ENCODE assay signal across 8 cellular contexts in the genomic region with DNA sequence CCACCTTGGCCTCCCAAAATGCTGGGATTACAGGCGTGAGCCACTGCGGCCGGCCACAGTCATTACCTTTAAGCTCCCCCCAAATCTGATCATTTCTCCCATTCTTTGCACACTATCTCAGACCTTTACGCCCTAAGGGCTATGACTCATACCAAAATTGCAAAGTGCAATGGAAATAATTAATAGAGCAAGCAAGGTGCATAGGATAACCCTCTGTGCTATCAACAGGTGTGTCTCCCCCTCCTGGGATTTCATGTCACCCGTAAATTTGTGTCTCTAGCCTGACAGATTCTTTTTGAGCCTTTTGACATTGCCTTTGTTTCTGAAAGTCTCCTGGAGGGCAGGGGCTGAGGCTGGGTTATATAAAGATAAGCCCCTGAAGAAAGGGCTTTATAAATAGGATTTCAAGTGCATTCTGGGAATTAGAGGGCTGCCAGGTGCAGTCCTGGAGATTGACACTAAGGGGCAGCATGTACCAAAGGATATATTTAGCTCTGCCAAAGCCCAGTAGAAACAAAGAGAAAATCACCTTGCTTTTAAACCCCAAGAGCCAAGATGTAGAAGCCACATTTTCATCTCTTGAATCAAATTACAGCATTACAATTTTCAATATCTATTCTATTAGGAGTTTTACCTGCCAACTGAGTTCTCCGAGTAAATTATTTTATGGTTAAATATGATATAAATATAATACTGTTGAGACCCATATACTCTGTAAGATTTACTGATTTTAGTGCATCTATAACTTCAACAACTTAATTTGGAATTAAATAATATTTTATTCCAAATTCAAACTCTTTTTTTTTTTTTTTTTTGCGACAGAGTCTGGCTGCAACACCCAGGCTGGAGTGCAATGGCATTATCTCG. TPM values are rescaled to one million over a fixed set of nuclear protein-coding genes. Genes with fewer than 3 reads are reported as not detected.
DNase-seq lines count a peak whose midpoint lies in the region; ATAC-seq and TF ChIP-seq lines count a peak whose summit lies in the region.

No MANE protein-coding gene starts in this region.

- intact Hi-C loops in IMR-90 (cut with micrococcal nuclease): loop anchor here (1.0 to 10.0 kb wide), 6 partner anchors 148 to 624 kb away; partner anchors contain the start of genes F2R and WDR41
- intact Hi-C loops in esophagus muscularis mucosa (cut with DNase I): loop anchor here (10.0 kb wide), 1 partner anchor 147 kb away; no protein-coding TSS in a partner anchor

- TF ChIP-seq RAD21 in IMR-90 (IDR thresholded peaks at IDR 0.05; ENCODE audit: low read length): peak; percentile 88

- no peak overlapping the region for H2AK5ac ChIP-seq in IMR-90 (ENCODE audit: low read depth, low read length)

- H3K4me2 ChIP-seq in IMR-90 (ENCODE audit: low read depth, low read length): no peak overlapping the region
- peak overlapping the region; percentile 54 for H3K4me2 ChIP-seq in OCI-LY3 (ENCODE audit: low read length)

- H3K27me3 ChIP-seq in IMR-90 (ENCODE audit: control insufficient read depth, insufficient read depth, low read length): no peaks in the 10 kb centered on the region
- no peaks in the 10 kb centered on the region for H3K27me3 ChIP-seq in OCI-LY3 (ENCODE audit: low read depth, low read length)
- H3K27me3 ChIP-seq in esophagus muscularis mucosa: no peaks in the 10 kb centered on the region

- TF ChIP-seq CTCF in GM12872 (IDR thresholded peaks at IDR 0.05; ENCODE audit: insufficient read depth, low read depth, low read length): peak; percentile 76
- peak; percentile 89 for TF ChIP-seq CTCF in IMR-90 (conservative IDR thresholded peaks at IDR 0.05; ENCODE audit: low read depth, low read length)
- TF ChIP-seq CTCF in OCI-LY3 (IDR thresholded peaks at IDR 0.05; ENCODE audit: low read depth, low read length): peak; percentile 71
- peak; percentile 39 to 65 (median 55) for TF ChIP-seq CTCF in esophagus muscularis mucosa (IDR thresholded peaks at IDR 0.05)

- no peak overlapping the region for H4K8ac ChIP-seq in IMR-90 (ENCODE audit: low read depth in 2 of 2, low read length in 2 of 2)

- H3K4me1 Mint-ChIP-seq in natural killer cell treated with Interleukin-12 subunit alpha and Interleukin-12 subunit beta and Interleukin-15 and Interleukin-18, amount 100 ng/mL, for 72 hours (ENCODE audit: low read depth in 2 of 2): no peaks in the 10 kb centered on the region

- DNase-seq in IMR-90: peak; percentile 73
- DNase-seq in activated T-cell treated with anti-CD3 and anti-CD28 coated beads for 1 hour (ENCODE audit: low read depth): peak; percentile 35
- DNase-seq in esophagus muscularis mucosa (ENCODE audit: extremely low spot score): no peak
- DNase-seq in natural killer cell treated with Interleukin-12 subunit alpha and Interleukin-12 subunit beta and Interleukin-15 and Interleukin-18, amount 100 ng/mL, for 72 hours (ENCODE audit: low spot score): no peak
- peak; percentile 89 for DNase-seq in superior temporal gyrus (ENCODE audit: extremely low spot score)

- no peak overlapping the region for H3K23ac ChIP-seq in IMR-90 (ENCODE audit: low read depth, low read length)

- H3K36me3 Mint-ChIP-seq in natural killer cell treated with Interleukin-12 subunit alpha and Interleukin-12 subunit beta and Interleukin-15 and Interleukin-18, amount 100 ng/mL, for 72 hours: no peaks in the 10 kb centered on the region

- dilution Hi-C loops in IMR-90 (cut with HindIII; ENCODE audit: low sequenced_read_pairs, unreplicated experiment): no loop called here

- BruUV-seq in IMR-90 (replicated peaks; lab: Mats Ljungman, UMichigan): no TSS peak

- CTCF ChIA-PET in IMR-90 (lab: Yijun Ruan, JAX): interaction anchor here (0.7 to 1.6 kb wide), 4 partner anchors 15 to 624 kb away, joined by 3 to 6 read pairs (median 4); partner anchors contain the start of gene WDR41

- no peak overlapping the region for H2BK15ac ChIP-seq in IMR-90 (ENCODE audit: low read depth, low read length)

- no peak overlapping the region for H3K18ac ChIP-seq in IMR-90 (ENCODE audit: low read depth, low read length)

- no peaks in the 10 kb centered on the region for H3K9me3 Mint-ChIP-seq in natural killer cell treated with Interleukin-12 subunit alpha and Interleukin-12 subunit beta and Interleukin-15 and Interleukin-18, amount 100 ng/mL, for 72 hours

- H2BK20ac ChIP-seq in IMR-90 (ENCODE audit: low read depth, low read length): no peak overlapping the region

- no peaks in the 10 kb centered on the region for H3K36me3 ChIP-seq in IMR-90 (ENCODE audit: control insufficient read depth, insufficient read depth, low read length)
- H3K36me3 ChIP-seq in OCI-LY3 (replicated peaks; ENCODE audit: low read depth, low read length): no peaks in the 10 kb centered on the region
- H3K36me3 ChIP-seq in esophagus muscularis mucosa: no peaks in the 10 kb centered on the region

- H3K27ac ChIP-seq in IMR-90 (ENCODE audit: insufficient read depth, low read length) (no peak overlapping the region), OCI-LY3 (ENCODE audit: low read length) (no peak overlapping the region), esophagus muscularis mucosa (replicated peaks in 1 of 4) (no peak overlapping the region)

- H3K14ac ChIP-seq in IMR-90 (replicated peaks; ENCODE audit: low read depth, low read length): no peak overlapping the region

- H3K27me3 Mint-ChIP-seq in natural killer cell treated with Interleukin-12 subunit alpha and Interleukin-12 subunit beta and Interleukin-15 and Interleukin-18, amount 100 ng/mL, for 72 hours: peaks cover 2 to 10% of the 10 kb centered on the region in 2 donors

- ATAC-seq in IMR-90 (ENCODE audit: low read depth) (peak; percentile 88), GM21390 (IDR thresholded peaks at IDR 0.05; ENCODE audit: unreplicated experiment) (no peak)
- peak; percentile 58 to 74 for ATAC-seq in natural killer cell treated with Interleukin-12 subunit alpha and Interleukin-12 subunit beta and Interleukin-15 and Interleukin-18, amount 100 ng/mL, for 72 hours

- no peak overlapping the region for H3K56ac ChIP-seq in IMR-90 (ENCODE audit: extremely low read depth, insufficient read depth, low read length)

- POLR2A ChIA-PET in IMR-90 (lab: Charles Lee; ENCODE audit: unreplicated experiment): interaction anchor here (0.6 kb wide), 1 partner anchor 162 kb away, joined by 3 read pairs; the partner anchor contains the start of gene AGGF1

- H2AFZ ChIP-seq in IMR-90 (replicated peaks; ENCODE audit: low read length, poor library complexity) (no peak overlapping the region), OCI-LY3 (ENCODE audit: low read depth, low read length) (peak overlapping the region; percentile 85)

- WGBS in IMR-90 (ENCODE audit: extremely low coverage in 2 of 2, insufficient read length in 1 of 2), 2 experiments: no CpG with 5 or more reads among the region's 8 CpGs
- WGBS in esophagus muscularis mucosa: 72% methylated on average over 8 of the region's 8 CpGs

- H4K20me1 ChIP-seq in IMR-90 (ENCODE audit: insufficient read depth, low read length) (no peaks in the 10 kb centered on the region), OCI-LY3 (ENCODE audit: insufficient read depth, low read length) (no peaks in the 10 kb centered on the region)

- no peak overlapping the region for H2BK120ac ChIP-seq in IMR-90 (ENCODE audit: low read depth, low read length)

- H3K4me3 ChIP-seq in IMR-90 (ENCODE audit: insufficient read depth, low read depth, low read length) (no peak overlapping the region), OCI-LY3 (ENCODE audit: low read length) (peak overlapping the region; percentile 42), esophagus muscularis mucosa (no peak overlapping the region)

- H3K9me3 ChIP-seq in IMR-90 (ENCODE audit: control insufficient read depth, insufficient read depth, low read length) (no peaks in the 10 kb centered on the region), OCI-LY3 (ENCODE audit: insufficient read depth, low read length) (no peaks in the 10 kb centered on the region), esophagus muscularis mucosa (no peaks in the 10 kb centered on the region)

- H2BK5ac ChIP-seq in IMR-90 (ENCODE audit: low read depth, low read length, poor library complexity, severe bottlenecking): no peak overlapping the region

- H3K9me1 ChIP-seq in IMR-90 (ENCODE audit: insufficient read depth, low read length): 0 out of 2 replicates have a peak, but pooled peaks cover 2% of the 10 kb centered on the region

- in situ Hi-C loops in IMR-90 (cut with MboI; ENCODE audit: low sequenced_read_pairs): no loop called here

- H2AK9ac ChIP-seq in IMR-90 (replicated peaks; ENCODE audit: low read depth, low read length, poor library complexity): no peak overlapping the region

- H3K4ac ChIP-seq in IMR-90 (ENCODE audit: low read depth, low read length): no peak overlapping the region

- H4K91ac ChIP-seq in IMR-90 (ENCODE audit: insufficient read depth, low read depth, low read length): no peak overlapping the region

- H3K9ac ChIP-seq in IMR-90 (ENCODE audit: low read depth, low read length) (no peak overlapping the region), OCI-LY3 (ENCODE audit: low read length) (no peak overlapping the region)

- H3K4me1 ChIP-seq in IMR-90 (ENCODE audit: control insufficient read depth, insufficient read depth, low read length) (peaks cover 2% of the 10 kb centered on the region; the same call in 1 of the 2 replicates), OCI-LY3 (ENCODE audit: low read length) (peaks cover 4% of the 10 kb centered on the region; the same call in 1 of the 2 replicates), esophagus muscularis mucosa (no peaks in the 10 kb centered on the region)

- H3K79me2 ChIP-seq in OCI-LY3 (ENCODE audit: low read length): no peaks in the 10 kb centered on the region

- H3K4me3 Mint-ChIP-seq in natural killer cell treated with Interleukin-12 subunit alpha and Interleukin-12 subunit beta and Interleukin-15 and Interleukin-18, amount 100 ng/mL, for 72 hours: no peak overlapping the region

- no peak overlapping the region for H4K5ac ChIP-seq in IMR-90 (ENCODE audit: low read depth, low read length)

- no peaks in the 10 kb centered on the region for H3K79me1 ChIP-seq in IMR-90 (ENCODE audit: low read depth in 1 of 2, low read length in 2 of 2)

- no peak for TF ChIP-seq EP300 in esophagus muscularis mucosa (IDR thresholded peaks at IDR 0.05)

- TF ChIP-seq POLR2A in IMR-90 (IDR thresholded peaks at IDR 0.05; ENCODE audit: low read depth, low read length): no peak
- no peak for TF ChIP-seq POLR2A in esophagus muscularis mucosa (IDR thresholded peaks at IDR 0.05; ENCODE audit: low read depth)

- no peak overlapping the region for H3K27ac Mint-ChIP-seq in natural killer cell treated with Interleukin-12 subunit alpha and Interleukin-12 subunit beta and Interleukin-15 and Interleukin-18, amount 100 ng/mL, for 72 hours

RNA-seq across cellular contexts. Expression of gene S100Z, which starts 18.2 kb away (rescaled TPM):
- total RNA-seq in IMR-90 (2012; rRNA removed) (not detected in 2 replicates), esophagus muscularis mucosa (not detected)
- not detected in 2 replicates for polyA plus RNA-seq in IMR-90 (2012; rRNA removed)
- polyA plus RNA-seq in IMR-90 (2012; cell fraction: cytosol; rRNA removed): not detected in 2 replicates
- not detected in 2 replicates for polyA plus RNA-seq in IMR-90 (2012; cell fraction: nucleus; rRNA removed; ENCODE audit: low replicate concordance)
- total RNA-seq in natural killer cell treated with Interleukin-12 subunit alpha and Interleukin-12 subunit beta and Interleukin-15 and Interleukin-18, amount 100 ng/mL, for 72 hours: not detected

RNA-seq across cellular contexts. Expression of gene F2RL1, which starts 49.2 kb away (rescaled TPM):
- 9.4 and 12.4 TPM in 2 replicates for total RNA-seq in IMR-90 (2012; rRNA removed)
- 4.7 and 5.6 TPM in 2 replicates for polyA plus RNA-seq in IMR-90 (2012; rRNA removed)
- polyA plus RNA-seq in IMR-90 (2012; cell fraction: cytosol; rRNA removed): 2.2 and 3.6 TPM in 2 replicates
- 0.47 and 2.2 TPM in 2 replicates for polyA plus RNA-seq in IMR-90 (2012; cell fraction: nucleus; rRNA removed; ENCODE audit: low replicate concordance)
- 1 to 10 TPM in 2 of 4 donors, under 1 TPM in 2; 0.26 to 1.3 (median 0.85) TPM for total RNA-seq in esophagus muscularis mucosa
- total RNA-seq in natural killer cell treated with Interleukin-12 subunit alpha and Interleukin-12 subunit beta and Interleukin-15 and Interleukin-18, amount 100 ng/mL, for 72 hours: not detected

Comparison
In these comparisons a context has a peak if more than half of its experiments do, and no peak if none do; other contexts are left out.
1. DNase-seq: peak in IMR-90 (single experiment), activated T-cell treated with anti-CD3 and anti-CD28 coated beads for 1 hour (single experiment) and superior temporal gyrus (single experiment); none in esophagus muscularis mucosa (single experiment) and natural killer cell treated with Interleukin-12 subunit alpha and Interleukin-12 subunit beta and Interleukin-15 and Interleukin-18, amount 100 ng/mL, for 72 hours (single experiment).
2. Peak in every context shown above with its lines, with median percentiles within 50 percentile points of each other: CTCF ChIP-seq.